In genomic region chr2:235024951-235025773, GRCh38 we compare ENCODE assay signal across 16 cellular contexts.
DNase-seq lines count a peak whose midpoint lies in the region; ATAC-seq, FAIRE-seq and TF ChIP-seq lines count a peak whose summit lies in the region.
"Had no signal": no experiment of that assay in that cellular context is flagged by ENCODE, and none has a peak within 500 bp of the region (broad histone marks: within the 10 kb centered on the region; RNA-seq: fewer than 3 reads in every experiment).

No MANE protein-coding gene starts in this region.

- DNase-seq in H9 (no peak), astrocyte (ENCODE audit: low read depth) (no peak), left ventricle myocardium inferior (no peak), progenitor cell of endocrine pancreas (ENCODE audit: low spot score, unreplicated experiment) (no peak), NCI-H1105 (lab: John Stamatoyannopoulos, UW) (no peak), DMS79 (lab: John Stamatoyannopoulos, UW) (no peak), T-helper 2 cell (no peak)
- DNase-seq: activated CD8-positive, alpha-beta memory T cell treated with anti-CD3 and anti-CD28 coated beads, Interleukin-2, amount 50 U/mL, for 48 hours; activated naive CD8-positive, alpha-beta T cell treated with anti-CD3 and anti-CD28 coated beads, Interleukin-2, amount 10 ng/mL, durations not matched to agents 7 days and 5 days; MM.1S; NCI-H526 treated with DMSO at 0.1 percent for 48 hours; SJCRH30; stimulated activated CD4-positive, alpha-beta T cell treated with anti-CD3 and anti-CD28 coated beads, Interleukin-4, amount 100 ng/mL, for 1 hour; stimulated activated naive CD8-positive, alpha-beta T cell treated with anti-CD3 and anti-CD28 coated beads, Interleukin-15, Interleukin-2, amounts not matched to agents 100 U/mL and 50 U/mL, for 24 hours; WERI-Rb-1 had no signal

- no peak overlapping the region for H3K56ac ChIP-seq in H9 (ENCODE audit: insufficient read length, low read depth, low read length)

- H3K4me3 Mint-ChIP-seq in H9: no peak overlapping the region
- no peak overlapping the region for H3K4me3 Mint-ChIP-seq in astrocyte (ENCODE audit: unreplicated experiment)
- H3K4me3 Mint-ChIP-seq in progenitor cell of endocrine pancreas (ENCODE audit: low read depth): no peak overlapping the region
- H3K4me3 Mint-ChIP-seq: activated naive CD8-positive, alpha-beta T cell treated with anti-CD3 and anti-CD28 coated beads, Interleukin-2, amount 10 ng/mL, durations not matched to agents 7 days and 5 days had no signal

- no peak overlapping the region for H2BK5ac ChIP-seq in H9 (ENCODE audit: insufficient read length, low read length)

- H3K4me3 ChIP-seq in astrocyte (ENCODE audit: insufficient read depth, low read depth, low read length) (no peak overlapping the region), left ventricle myocardium inferior (peak overlapping the region; percentile 5)
- H3K4me3 ChIP-seq: SJCRH30 had no signal

- H3K27ac Mint-ChIP-seq in H9 (peak overlapping the region in 2 of 3 experiments; percentile 36 to 72; a peak in 4 of 7 replicates), astrocyte (ENCODE audit: unreplicated experiment) (peak overlapping the region; percentile 82), progenitor cell of endocrine pancreas (peak overlapping the region; percentile 51)
- H3K27ac Mint-ChIP-seq: activated naive CD8-positive, alpha-beta T cell treated with anti-CD3 and anti-CD28 coated beads, Interleukin-2, amount 10 ng/mL, durations not matched to agents 7 days and 5 days had no signal

- H3K27ac ChIP-seq in H9 (ENCODE audit: insufficient read length, low read depth, low read length) (no peak overlapping the region), astrocyte (ENCODE audit: low read depth, low read length) (peak overlapping the region; percentile 80), left ventricle myocardium inferior (replicated peaks) (no peak overlapping the region)
- H3K27ac ChIP-seq: SJCRH30, WERI-Rb-1 had no signal

- no peak for ATAC-seq in HG03460 (IDR thresholded peaks at IDR 0.05; ENCODE audit: unreplicated experiment)
- ATAC-seq: stimulated activated naive CD8-positive, alpha-beta T cell treated with anti-CD3 and anti-CD28 coated beads, Interleukin-15, Interleukin-2, amounts not matched to agents 100 U/mL and 50 U/mL, for 24 hours had no signal

- H3K27me3 ChIP-seq in H9 (ENCODE audit: insufficient read depth, low read length): no peaks in the 10 kb centered on the region
- no peaks in the 10 kb centered on the region for H3K27me3 ChIP-seq in astrocyte (ENCODE audit: insufficient read depth, low read length)
- no peaks in the 10 kb centered on the region for H3K27me3 ChIP-seq in left ventricle myocardium inferior (ENCODE audit: low read depth)
- H3K27me3 ChIP-seq: SJCRH30 had no signal

- TF ChIP-seq CTCF in H9 (conservative IDR thresholded peaks at IDR 0.05): no peak
- no peak for TF ChIP-seq CTCF in astrocyte (IDR thresholded peaks at IDR 0.05; ENCODE audit: insufficient read depth, low read depth, low read length)
- no peak for TF ChIP-seq CTCF in left ventricle myocardium inferior (IDR thresholded peaks at IDR 0.05; ENCODE audit: borderline replicate concordance)
- no peak for TF ChIP-seq CTCF in progenitor cell of endocrine pancreas (IDR thresholded peaks at IDR 0.05; ENCODE audit: unreplicated experiment)

- H4K20me1 ChIP-seq in H9 (ENCODE audit: control insufficient read depth, insufficient read depth, insufficient read length): no peaks in the 10 kb centered on the region
- peaks cover 76% of the 10 kb centered on the region for H4K20me1 ChIP-seq in astrocyte (ENCODE audit: insufficient read depth, low read length)

- intact Hi-C loops in left ventricle myocardium inferior (cut with micrococcal nuclease): no loop called here

- peaks cover 4 to 32% (median 29%) of the 10 kb centered on the region in 3 experiments; a peak in 6 of 7 replicates for H3K36me3 Mint-ChIP-seq in H9 (ENCODE audit: insufficient read depth in 1 of 3, low read depth in 3 of 3)
- peaks cover 21% of the 10 kb centered on the region for H3K36me3 Mint-ChIP-seq in astrocyte (ENCODE audit: low read depth, unreplicated experiment)
- peaks cover 8% of the 10 kb centered on the region for H3K36me3 Mint-ChIP-seq in progenitor cell of endocrine pancreas (ENCODE audit: insufficient read depth)
- H3K36me3 Mint-ChIP-seq: activated naive CD8-positive, alpha-beta T cell treated with anti-CD3 and anti-CD28 coated beads, Interleukin-2, amount 10 ng/mL, durations not matched to agents 7 days and 5 days had no signal

- H3K23ac ChIP-seq in H9 (ENCODE audit: insufficient read length, low read depth, low read length): no peak overlapping the region

- FAIRE-seq in astrocyte (lab: Jason Lieb, UNC): no peak

- WGBS in H9 (ENCODE audit: extremely low coverage, insufficient read length, low lambda C conversion rate): no CpG with 5 or more reads among the region's 20 CpGs

- H3K36me3 ChIP-seq in astrocyte (ENCODE audit: insufficient read depth, low read length): no peaks in the 10 kb centered on the region
- no peaks in the 10 kb centered on the region for H3K36me3 ChIP-seq in left ventricle myocardium inferior

- no peak overlapping the region for H4K5ac ChIP-seq in H9 (ENCODE audit: insufficient read length, low read depth, low read length)

- no peak overlapping the region for H3K4ac ChIP-seq in H9 (ENCODE audit: low read depth, low read length)

- no peak overlapping the region for H3T11ph ChIP-seq in H9 (ENCODE audit: low read length)

- H3K9me3 ChIP-seq in H9 (ENCODE audit: control insufficient read depth, low read depth, low read length): no peaks in the 10 kb centered on the region
- H3K9me3 ChIP-seq in astrocyte (ENCODE audit: insufficient read depth, low read depth, low read length): no peaks in the 10 kb centered on the region
- no peaks in the 10 kb centered on the region for H3K9me3 ChIP-seq in left ventricle myocardium inferior (replicated peaks)
- H3K9me3 ChIP-seq: SJCRH30 had no signal

- peaks cover 3% of the 10 kb centered on the region; the same call in 1 of the 2 replicates for H3K79me2 ChIP-seq in H9 (ENCODE audit: insufficient read depth, low read length)
- H3K79me2 ChIP-seq in astrocyte (ENCODE audit: insufficient read depth, low read length): peaks cover 97% of the 10 kb centered on the region

- H3K4me2 ChIP-seq in H9 (ENCODE audit: insufficient read depth, insufficient read length, low read length): no peak overlapping the region
- H3K4me2 ChIP-seq in astrocyte (ENCODE audit: low read length): peak overlapping the region; percentile 59

- H3K4me1 ChIP-seq in H9 (ENCODE audit: insufficient read depth, low read length): peaks cover 4% of the 10 kb centered on the region; the same call in 1 of the 2 replicates
- H3K4me1 ChIP-seq in astrocyte (ENCODE audit: insufficient read depth, low read length): peaks cover 74% of the 10 kb centered on the region
- peaks cover 54% of the 10 kb centered on the region for H3K4me1 ChIP-seq in left ventricle myocardium inferior

- H2BK15ac ChIP-seq in H9 (ENCODE audit: low read depth, low read length): no peak overlapping the region

- H3K27me3 Mint-ChIP-seq in H9 (ENCODE audit: low read depth) (no peaks in the 10 kb centered on the region), astrocyte (ENCODE audit: low read depth, unreplicated experiment) (no peaks in the 10 kb centered on the region), progenitor cell of endocrine pancreas (no peaks in the 10 kb centered on the region)
- H3K27me3 Mint-ChIP-seq: activated naive CD8-positive, alpha-beta T cell treated with anti-CD3 and anti-CD28 coated beads, Interleukin-2, amount 10 ng/mL, durations not matched to agents 7 days and 5 days had no signal

- H2AFZ ChIP-seq in H9 (ENCODE audit: low read length) (no peak overlapping the region), astrocyte (ENCODE audit: low read depth, low read length) (no peak overlapping the region)

- H4K8ac ChIP-seq in H9 (replicated peaks; ENCODE audit: insufficient read length, low read depth, low read length): no peak overlapping the region

- H2BK20ac ChIP-seq in H9 (ENCODE audit: low read depth, low read length, poor library complexity, severe bottlenecking): no peak overlapping the region

- no peak overlapping the region for H2BK120ac ChIP-seq in H9 (ENCODE audit: low read depth, low read length, poor library complexity, severe bottlenecking)

- peaks cover 8% of the 10 kb centered on the region for H3K79me1 ChIP-seq in H9 (ENCODE audit: insufficient read depth, low read depth, low read length, poor library complexity, severe bottlenecking)

- H3K14ac ChIP-seq in H9 (ENCODE audit: insufficient read depth, low read length): no peak overlapping the region

- H3K4me1 Mint-ChIP-seq in H9: peaks cover 52 to 53% of the 10 kb centered on the region in 2 experiments
- peaks cover 72% of the 10 kb centered on the region for H3K4me1 Mint-ChIP-seq in astrocyte (ENCODE audit: low read depth, unreplicated experiment)
- peaks cover 36% of the 10 kb centered on the region for H3K4me1 Mint-ChIP-seq in progenitor cell of endocrine pancreas (ENCODE audit: low read depth)
- H3K4me1 Mint-ChIP-seq: activated naive CD8-positive, alpha-beta T cell treated with anti-CD3 and anti-CD28 coated beads, Interleukin-2, amount 10 ng/mL, durations not matched to agents 7 days and 5 days had no signal

- no peaks in the 10 kb centered on the region for H3K23me2 ChIP-seq in H9 (ENCODE audit: insufficient read length, low read depth, low read length, poor library complexity, severe bottlenecking)

- H4K91ac ChIP-seq in H9 (ENCODE audit: insufficient read length, low read depth, low read length): no peak overlapping the region

- no peak overlapping the region for H3K18ac ChIP-seq in H9 (ENCODE audit: insufficient read length, low read depth, low read length)

- H2AK5ac ChIP-seq in H9 (ENCODE audit: insufficient read length, low read length): no peak overlapping the region

- H3K9me3 Mint-ChIP-seq in H9: no peaks in the 10 kb centered on the region
- no peaks in the 10 kb centered on the region for H3K9me3 Mint-ChIP-seq in astrocyte (ENCODE audit: unreplicated experiment)
- no peaks in the 10 kb centered on the region for H3K9me3 Mint-ChIP-seq in progenitor cell of endocrine pancreas (ENCODE audit: low read depth)
- H3K9me3 Mint-ChIP-seq: activated naive CD8-positive, alpha-beta T cell treated with anti-CD3 and anti-CD28 coated beads, Interleukin-2, amount 10 ng/mL, durations not matched to agents 7 days and 5 days had no signal

- no peak overlapping the region for H2BK12ac ChIP-seq in H9 (ENCODE audit: insufficient read length, low read depth, low read length)

- H3K9ac ChIP-seq in H9 (ENCODE audit: extremely low read depth, insufficient read length, low read length) (no peak overlapping the region), astrocyte (ENCODE audit: low read length) (peak overlapping the region; percentile 56)
